Comparison of ENCODE assay signal across 8 cellular contexts in the genomic region with DNA sequence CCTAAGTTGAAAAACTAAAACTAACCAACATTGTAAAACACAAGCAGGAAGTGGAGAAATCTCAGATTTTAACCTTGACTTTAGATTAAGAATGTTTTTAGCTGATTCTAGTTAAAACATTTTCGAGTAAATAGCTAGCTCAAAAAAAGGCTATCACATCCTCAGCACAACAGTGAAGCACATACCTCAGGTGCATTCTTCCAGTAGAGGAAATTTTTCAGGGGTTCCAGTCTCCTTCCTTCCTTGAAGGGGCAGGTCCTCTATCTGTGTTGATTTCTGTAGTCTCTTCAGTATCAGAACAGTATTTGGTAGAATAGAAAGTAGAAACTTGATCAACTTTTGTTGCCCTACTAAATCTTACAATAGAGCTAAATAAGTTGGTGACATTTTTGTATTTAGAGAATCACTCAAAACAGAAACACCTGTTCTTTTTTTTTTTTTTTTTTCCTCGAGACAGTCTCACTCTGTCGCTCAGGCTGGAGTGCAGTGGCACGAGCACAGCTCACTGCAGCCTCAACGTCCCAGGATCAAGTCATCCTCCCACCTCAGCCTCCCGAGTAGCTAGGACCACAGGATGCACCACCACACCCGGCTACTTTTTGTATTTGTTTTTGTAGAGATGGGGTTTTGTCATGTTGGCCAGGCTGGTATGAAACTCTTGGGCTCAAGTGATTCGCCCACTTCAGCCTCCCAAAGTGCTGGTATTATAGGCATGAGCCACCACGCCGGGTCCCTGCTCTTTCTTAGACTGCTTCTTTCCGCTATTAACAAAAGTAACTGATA. TPM values are rescaled to one million over a fixed set of nuclear protein-coding genes. Genes with fewer than 3 reads are reported as not detected.
DNase-seq lines count a peak whose midpoint lies in the region; ATAC-seq and TF ChIP-seq lines count a peak whose summit lies in the region.

No MANE protein-coding gene starts in this region.

- no peak overlapping the region for H3K9ac ChIP-seq in Loucy (ENCODE audit: low read depth, low read length, poor library complexity, severe bottlenecking)

- H3K27me3 ChIP-seq in Loucy (ENCODE audit: insufficient read depth, low read length, poor library complexity, severe bottlenecking) (peaks cover 3% of the 10 kb centered on the region), muscle layer of duodenum (ENCODE audit: low read depth, low read length) (no peaks in the 10 kb centered on the region), uterus (no peaks in the 10 kb centered on the region)

- no peaks in the 10 kb centered on the region; the same call in 1 of the 2 replicates for H3F3A ChIP-seq in Loucy (ENCODE audit: low read depth)

- no peak for TF ChIP-seq POLR2A in uterus (IDR thresholded peaks at IDR 0.05)

- intact Hi-C loops in uterus (cut with DNase I; ENCODE audit: low total_unique reads) = no loop called here

- ATAC-seq in GM18861 (IDR thresholded peaks at IDR 0.05; ENCODE audit: unreplicated experiment) (peak; percentile 19), GM21825 (IDR thresholded peaks at IDR 0.05; ENCODE audit: unreplicated experiment) (peak; percentile 35), left lobe of liver (no peak)

- H3K4me1 ChIP-seq in Loucy (ENCODE audit: insufficient read depth, low read length, poor library complexity, severe bottlenecking) (peaks cover 14% of the 10 kb centered on the region), muscle layer of duodenum (ENCODE audit: control insufficient read depth in 1 of 2, insufficient read depth in 2 of 2, low read length in 2 of 2) (no peaks in the 10 kb centered on the region), uterus (no peaks in the 10 kb centered on the region)

- H3K9me3 ChIP-seq in Loucy (ENCODE audit: insufficient read depth, low read depth, low read length) (no peaks in the 10 kb centered on the region), muscle layer of duodenum (ENCODE audit: control insufficient read depth in 1 of 2, low read length in 2 of 2) (no peaks in the 10 kb centered on the region), uterus (no peaks in the 10 kb centered on the region)

- H3K4me3 ChIP-seq in Loucy (ENCODE audit: low read length, poor library complexity, severe bottlenecking) (peak overlapping the region; percentile 17), muscle layer of duodenum (ENCODE audit: low read depth in 1 of 2, low read length in 2 of 2) (no peak overlapping the region), uterus (no peak overlapping the region)

- peak overlapping the region; percentile 70 for H3K27ac ChIP-seq in muscle layer of duodenum (ENCODE audit: low read length)
- H3K27ac ChIP-seq in uterus = no peak overlapping the region

- no peaks in the 10 kb centered on the region for H3K36me3 ChIP-seq in Loucy (ENCODE audit: insufficient read depth, low read length)
- no peaks in the 10 kb centered on the region for H3K36me3 ChIP-seq in muscle layer of duodenum (ENCODE audit: control insufficient read depth in 1 of 2, insufficient read depth in 2 of 2, low read length in 2 of 2)
- no peaks in the 10 kb centered on the region for H3K36me3 ChIP-seq in uterus

- no peak for DNase-seq in uterus
- DNase-seq in activated CD8-positive, alpha-beta memory T cell treated with anti-CD3 and anti-CD28 coated beads for 24 hours = no peak
- DNase-seq in NCI-H2107 treated with DMSO at 0.1 percent for 48 hours (lab: John Stamatoyannopoulos, UW; ENCODE audit: unreplicated experiment) = no peak
- DNase-seq in left lobe of liver (ENCODE audit: low spot score) = no peak

- H3K4me2 ChIP-seq in Loucy (ENCODE audit: low read depth, low read length, poor library complexity, severe bottlenecking) = peak overlapping the region; percentile 43

- TF ChIP-seq CTCF in Loucy (conservative IDR thresholded peaks at IDR 0.05; ENCODE audit: low read length) (no peak), uterus (IDR thresholded peaks at IDR 0.05) (no peak)

- no peaks in the 10 kb centered on the region for H3K79me2 ChIP-seq in Loucy (ENCODE audit: insufficient read depth, low read length)

- no peaks in the 10 kb centered on the region for H4K20me1 ChIP-seq in Loucy (ENCODE audit: insufficient read depth, low read length, poor library complexity, severe bottlenecking)

- H2AFZ ChIP-seq in Loucy (ENCODE audit: low read length) = peak overlapping the region; percentile 40

- H3K9me2 ChIP-seq in Loucy (replicated peaks; ENCODE audit: low read depth, low read length) = no peaks in the 10 kb centered on the region

RNA-seq across cellular contexts. Expression of a gene that starts 6.9 kb away (rescaled TPM):
- total RNA-seq in uterus = 1 to 10 TPM; 2.3 to 6.6 (median 4.6) TPM
- 9.3 TPM for total RNA-seq in left lobe of liver
